8 cellular contexts compared by ENCODE assay signal in genomic region chr3:98329392-98330124, GRCh38. TPM values are rescaled to one million over a fixed set of nuclear protein-coding genes. Genes with fewer than 3 reads are reported as not detected.
DNase-seq lines count a peak whose midpoint lies in the region; ATAC-seq and TF ChIP-seq lines count a peak whose summit lies in the region.

No MANE protein-coding gene starts in this region.

- peaks cover 0 to 11% of the 10 kb centered on the region in 2 experiments; a peak in 2 of 4 replicates for H3K4me1 ChIP-seq in HCT116 (ENCODE audit: control insufficient read depth in 1 of 2, insufficient read depth in 2 of 2, low read length in 2 of 2)

- H3K9me3 ChIP-seq in HCT116 (ENCODE audit: control insufficient read depth in 1 of 2, insufficient read depth in 1 of 2, low read depth in 1 of 2, low read length in 2 of 2) = no peaks in the 10 kb centered on the region
- H3K9me3 ChIP-seq in MG63 = no peaks in the 10 kb centered on the region

- no TSS peak for BruUV-seq in HCT116 (replicated peaks; lab: Mats Ljungman, UMichigan)

- no peak for TF ChIP-seq POLR2A in HCT116 (IDR thresholded peaks at IDR 0.05; ENCODE audit: borderline replicate concordance, extremely low read depth, insufficient read depth, insufficient read length)

- H3K4me2 ChIP-seq in HCT116 (ENCODE audit: low read length) = no peak overlapping the region

- H3K79me2 ChIP-seq in HCT116 (ENCODE audit: insufficient read depth, low read length) = no peaks in the 10 kb centered on the region

- peak overlapping the region; percentile 56 for H2AFZ ChIP-seq in HCT116 (ENCODE audit: low read depth, low read length, poor library complexity, severe bottlenecking)

- no peak overlapping the region for H3K27ac ChIP-seq in HCT116 (ENCODE audit: low read depth, low read length)

- intact Hi-C loops in HCT116 (cut with micrococcal nuclease) = loop anchor here (1.0 to 10.0 kb wide), 5 partner anchors 141 to 485 kb away; no protein-coding TSS in a partner anchor

- H3K9ac ChIP-seq in HCT116 (ENCODE audit: low read length) = no peak overlapping the region

- CTCF ChIA-PET in HCT116 (lab: Charles Lee) = interaction anchor here (0.6 to 3.3 kb wide), 8 partner anchors 14 to 290 kb away, joined by 3 to 43 read pairs (median 4); no protein-coding TSS in a partner anchor

- TF ChIP-seq RAD21 in HCT116 (IDR thresholded peaks at IDR 0.05; ENCODE audit: low read depth) = peak; percentile 81

- no peaks in the 10 kb centered on the region for H3K9me2 ChIP-seq in HCT116 (ENCODE audit: insufficient read depth)

- no peak overlapping the region for H3K4me3 ChIP-seq in HCT116 (replicated peaks in 1 of 2; ENCODE audit: low read depth in 1 of 2, low read length in 2 of 2)
- no peak overlapping the region for H3K4me3 ChIP-seq in MG63

- H3K36me3 ChIP-seq in HCT116 (ENCODE audit: control insufficient read depth in 1 of 2, insufficient read depth in 2 of 2, low read length in 2 of 2) = no peaks in the 10 kb centered on the region
- H3K36me3 ChIP-seq in MG63 = no peaks in the 10 kb centered on the region

- DNase-seq in activated gamma-delta T cell treated with Interleukin-2 at 50 U/mL for 16 hours = peak; percentile 36
- no peak for DNase-seq in activated gamma-delta T cell (lab: John Stamatoyannopoulos, UW)
- DNase-seq in HCT116 (ENCODE audit: low read depth, low spot score) = peak; percentile 33
- peak; percentile 19 for DNase-seq in MG63
- DNase-seq in T-helper 9 cell = peak; percentile 28
- DNase-seq in central memory CD4-positive, alpha-beta T cell = peak; percentile 44
- DNase-seq in kidney tubule cell (ENCODE audit: low spot score) = peak; percentile 52
- peak; percentile 7 to 13 (median 11) for DNase-seq in stimulated activated CD4-positive, alpha-beta T cell treated with anti-CD3 and anti-CD28 coated beads, TNF-alpha, amount 100 ng/mL, for 48 hours (ENCODE audit: low read depth in 3 of 3)

- RAD21 ChIA-PET in HCT116 (lab: Charles Lee; ENCODE audit: low non-redundant PET in 1 of 2, low total read pairs in 2 of 2, uncharacterized antibody in 2 of 2, unreplicated experiment in 2 of 2) = interaction anchor here in 1 of 2 experiments (0.7 to 1.8 kb wide), 2 partner anchors 236 to 290 kb away, joined by 3 to 5 read pairs; no protein-coding TSS in a partner anchor

- POLR2A ChIA-PET in HCT116 (lab: Charles Lee) = no interaction called here

- peak; percentile 80 for ATAC-seq in HCT116

- peak; percentile 70 to 80 (median 77) for TF ChIP-seq CTCF in HCT116 (IDR thresholded peaks at IDR 0.05 in 2 of 3, conservative IDR thresholded peaks at IDR 0.05 in 1 of 3; ENCODE audit: borderline replicate concordance in 1 of 3, insufficient read depth in 1 of 3, low read depth in 2 of 3, low read length in 2 of 3)

- H3K27me3 ChIP-seq in HCT116 (ENCODE audit: insufficient read depth, low read length) = 0 out of 2 replicates have a peak, but pooled peaks cover 4% of the 10 kb centered on the region
- H3K27me3 ChIP-seq in MG63 = peaks cover 11% of the 10 kb centered on the region

- H4K20me1 ChIP-seq in HCT116 (ENCODE audit: insufficient read depth) = no peaks in the 10 kb centered on the region

TF ChIP-seq in HCT116, 20 proteins besides CTCF, POLR2A, EP300 and RAD21:
- TF ChIP-seq JUND (IDR thresholded peaks at IDR 0.05) (no peak), SIN3A (IDR thresholded peaks at IDR 0.05; ENCODE audit: low read depth) (no peak), EGR1 (IDR thresholded peaks at IDR 0.05; ENCODE audit: low read depth) (no peak), YY1 (IDR thresholded peaks at IDR 0.05; ENCODE audit: extremely low read depth, insufficient replicate concordance, low read depth, low read length) (no peak), ZNF274 (IDR thresholded peaks at IDR 0.05; ENCODE audit: low read depth, low read length) (no peak), EZH2phosphoT487 (IDR thresholded peaks at IDR 0.05; ENCODE audit: borderline replicate concordance) (no peak), ELF1 (IDR thresholded peaks at IDR 0.05; ENCODE audit: borderline replicate concordance, low read depth) (no peak), EZH2 (IDR thresholded peaks at IDR 0.05) (no peak), CEBPB (IDR thresholded peaks at IDR 0.05; ENCODE audit: low read depth) (no peak)
- TF ChIP-seq, protein P1, sequence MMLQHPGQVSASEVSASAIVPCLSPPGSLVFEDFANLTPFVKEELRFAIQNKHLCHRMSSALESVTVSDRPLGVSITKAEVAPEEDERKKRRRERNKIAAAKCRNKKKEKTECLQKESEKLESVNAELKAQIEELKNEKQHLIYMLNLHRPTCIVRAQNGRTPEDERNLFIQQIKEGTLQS (IDR thresholded peaks at IDR 0.05) = no peak

RNA-seq across cellular contexts. Expression of gene OR5K4, which starts 24.1 kb away (rescaled TPM):
- total RNA-seq in HCT116 (2021; ENCODE audit: unreplicated experiment) = not detected
- not detected in 2 replicates for polyA plus RNA-seq in HCT116 (2012)
- total RNA-seq in MG63 (2014; rRNA removed; shearing (Covaris generic); ENCODE audit: low replicate concordance) = not detected in 2 replicates

RNA-seq across cellular contexts. Expression of gene OR5H2, which starts 47.3 kb away (rescaled TPM):
- not detected for total RNA-seq in HCT116 (2021; ENCODE audit: unreplicated experiment)
- not detected in 2 replicates for polyA plus RNA-seq in HCT116 (2012)
- total RNA-seq in MG63 (2014; rRNA removed; shearing (Covaris generic); ENCODE audit: low replicate concordance) = not detected in 2 replicates
